33 cellular contexts compared by ENCODE assay signal in the genomic region with DNA sequence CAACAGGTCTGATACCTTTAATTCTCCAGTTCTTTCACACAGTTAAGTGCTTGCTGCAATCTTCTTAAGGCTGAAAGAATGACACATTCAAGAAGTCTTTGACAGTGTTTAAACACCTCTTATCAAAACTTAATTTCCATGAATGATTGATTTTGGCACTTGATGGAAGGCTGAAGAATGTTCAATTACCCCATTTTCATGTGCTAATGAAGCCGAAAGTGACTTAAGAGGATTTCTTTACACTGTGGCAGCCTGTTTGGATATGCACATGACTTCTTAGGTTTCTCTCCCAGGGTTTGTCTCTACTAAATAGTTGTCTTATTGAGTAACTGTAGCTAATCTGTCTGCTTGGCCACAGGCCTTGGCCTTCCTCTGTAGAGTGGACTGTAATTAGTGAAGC.
DNase-seq lines count a peak whose midpoint lies in the region; ATAC-seq and TF ChIP-seq lines count a peak whose summit lies in the region.
"Had no signal": no experiment of that assay in that cellular context is flagged by ENCODE, and none has a peak within 500 bp of the region (broad histone marks: within the 10 kb centered on the region; RNA-seq: fewer than 3 reads in every experiment).

No MANE protein-coding gene starts in this region.

- no peak overlapping the region for H4K5ac ChIP-seq in mesendoderm (ENCODE audit: low read length)
- no peak overlapping the region for H4K5ac ChIP-seq in H9 (ENCODE audit: insufficient read length, low read depth, low read length)

- 7% methylated on average over 1 of the region's 1 CpG; no CpG with 5 or more reads in 1 of the 2 experiments for WGBS in endodermal cell (ENCODE audit: insufficient coverage in 1 of 2, insufficient read length in 1 of 2), 2 experiments
- WGBS in mesendoderm (ENCODE audit: extremely low coverage, insufficient coverage, low lambda C conversion rate), result no CpG with 5 or more reads among the region's 1 CpG
- WGBS in H9 (ENCODE audit: extremely low coverage, insufficient read length, low lambda C conversion rate), result no CpG with 5 or more reads among the region's 1 CpG
- 79% methylated on average over 1 of the region's 1 CpG for WGBS in right lobe of liver (ENCODE audit: insufficient coverage, low coverage, low lambda C conversion rate, missing lambda C conversion rate)

- H3K4me3 Mint-ChIP-seq in endodermal cell, result peak overlapping the region; percentile 25
- H3K4me3 Mint-ChIP-seq in H9, result no peak overlapping the region; a peak in 1 of 5 replicates
- H3K4me3 Mint-ChIP-seq: activated B cell treated with CpG ODN at 0.5 μM for 24 hours; activated naive CD4-positive, alpha-beta T cell treated with anti-CD3 and anti-CD28 coated beads, Interleukin-2, amount 10 ng/mL, durations not matched to agents 7 days and 5 days; activated T-helper 1 cell treated with anti-CD3 and anti-CD28 coated beads, Interleukin-12 subunit alpha, Interleukin-12 subunit beta, Interleukin-2, Interleukin-4 antibody, amounts not matched to agents 30 ng/mL and 10 ng/mL and 1 ng/mL, durations not matched to agents 14 hours and 24 hours and 36 hours; neural progenitor cell had no signal

- H3K4me1 ChIP-seq in endodermal cell (ENCODE audit: control insufficient read depth, insufficient read depth, low read length) (peaks cover 19% of the 10 kb centered on the region), mesendoderm (ENCODE audit: control insufficient read depth, low read depth, low read length) (peaks cover 16% of the 10 kb centered on the region), H9 (ENCODE audit: insufficient read depth, low read length) (peaks cover 4% of the 10 kb centered on the region; the same call in 1 of the 2 replicates), right lobe of liver (no peaks in the 10 kb centered on the region)
- H3K4me1 ChIP-seq: A549, BE2C, heart left ventricle, left ventricle myocardium inferior, prostate gland, transverse colon had no signal

- H3K23ac ChIP-seq in mesendoderm (ENCODE audit: low read length) (no peak overlapping the region), H9 (ENCODE audit: insufficient read length, low read depth, low read length) (no peak overlapping the region)

- ATAC-seq in HG02852 (IDR thresholded peaks at IDR 0.05; ENCODE audit: unreplicated experiment) (no peak), right lobe of liver (no peak)
- ATAC-seq: A549, heart left ventricle had no signal

- H2BK5ac ChIP-seq in mesendoderm (ENCODE audit: low read length), result no peak overlapping the region
- H2BK5ac ChIP-seq in H9 (ENCODE audit: insufficient read length, low read length), result no peak overlapping the region

- H3K9me3 Mint-ChIP-seq in endodermal cell (peaks cover 2% of the 10 kb centered on the region), H9 (peaks cover 0 to 2% of the 10 kb centered on the region in 2 experiments; a peak in 2 of 5 replicates)
- H3K9me3 Mint-ChIP-seq: activated B cell treated with CpG ODN at 0.5 μM for 24 hours; activated naive CD4-positive, alpha-beta T cell treated with anti-CD3 and anti-CD28 coated beads, Interleukin-2, amount 10 ng/mL, durations not matched to agents 7 days and 5 days; activated T-helper 1 cell treated with anti-CD3 and anti-CD28 coated beads, Interleukin-12 subunit alpha, Interleukin-12 subunit beta, Interleukin-2, Interleukin-4 antibody, amounts not matched to agents 30 ng/mL and 10 ng/mL and 1 ng/mL, durations not matched to agents 14 hours and 24 hours and 36 hours; neural progenitor cell had no signal

- H2BK120ac ChIP-seq in mesendoderm (ENCODE audit: low read depth, low read length), result no peak overlapping the region
- H2BK120ac ChIP-seq in H9 (ENCODE audit: low read depth, low read length, poor library complexity, severe bottlenecking), result no peak overlapping the region

- H3K79me1 ChIP-seq in mesendoderm (ENCODE audit: low read length), result no peaks in the 10 kb centered on the region
- no peaks in the 10 kb centered on the region for H3K79me1 ChIP-seq in H9 (ENCODE audit: insufficient read depth, low read depth, low read length, poor library complexity, severe bottlenecking)

- H3K27ac ChIP-seq in endodermal cell (ENCODE audit: low read depth, low read length) (no peak overlapping the region), mesendoderm (ENCODE audit: low read depth, low read length) (no peak overlapping the region), H9 (ENCODE audit: insufficient read length, low read depth, low read length) (no peak overlapping the region), right lobe of liver (no peak overlapping the region)
- H3K27ac ChIP-seq: A549, heart left ventricle, HL-60, left ventricle myocardium inferior, neural progenitor cell, prostate gland, skin epidermis had no signal

- H3K9ac ChIP-seq in endodermal cell (ENCODE audit: extremely low read depth, low read length, poor library complexity, severe bottlenecking), result no peak overlapping the region
- H3K9ac ChIP-seq in mesendoderm (ENCODE audit: low read length), result no peak overlapping the region
- H3K9ac ChIP-seq in H9 (ENCODE audit: extremely low read depth, insufficient read length, low read length), result no peak overlapping the region
- H3K9ac ChIP-seq: neural progenitor cell had no signal

- H3K79me2 ChIP-seq in mesendoderm (ENCODE audit: control insufficient read depth, insufficient read depth, low read length) (no peaks in the 10 kb centered on the region), H9 (ENCODE audit: insufficient read depth, low read length) (no peaks in the 10 kb centered on the region)

- TF ChIP-seq POLR2A in right lobe of liver (IDR thresholded peaks at IDR 0.05), result no peak

- no peak overlapping the region for H3K14ac ChIP-seq in H9 (ENCODE audit: insufficient read depth, low read length)

- H3K4me3 ChIP-seq in AG10803 (ENCODE audit: low read length), result no peak overlapping the region
- peak overlapping the region; percentile 9 for H3K4me3 ChIP-seq in endodermal cell (ENCODE audit: low read length)
- H3K4me3 ChIP-seq in mesendoderm (ENCODE audit: low read length), result no peak overlapping the region
- H3K4me3 ChIP-seq in right lobe of liver, result no peak overlapping the region
- H3K4me3 ChIP-seq: A549, heart left ventricle, left ventricle myocardium inferior, neural progenitor cell, prostate gland, skin epidermis, transverse colon had no signal

- no peak overlapping the region for H3K4me2 ChIP-seq in mesendoderm (ENCODE audit: low read length)
- no peak overlapping the region for H3K4me2 ChIP-seq in H9 (ENCODE audit: insufficient read depth, insufficient read length, low read length)
- H3K4me2 ChIP-seq: A549, neural progenitor cell had no signal

- no peak for TF ChIP-seq CTCF in AG10803 (conservative IDR thresholded peaks at IDR 0.05; ENCODE audit: low read length)
- no peak for TF ChIP-seq CTCF in endodermal cell (conservative IDR thresholded peaks at IDR 0.05)
- TF ChIP-seq CTCF in H9 (conservative IDR thresholded peaks at IDR 0.05), result no peak
- no peak for TF ChIP-seq CTCF in right lobe of liver (IDR thresholded peaks at IDR 0.05)

- H3K4ac ChIP-seq in mesendoderm (ENCODE audit: low read depth, low read length), result no peak overlapping the region
- no peak overlapping the region for H3K4ac ChIP-seq in H9 (ENCODE audit: low read depth, low read length)

- intact Hi-C loops in right lobe of liver (cut with DNase I), result no loop called here

- H3K27ac Mint-ChIP-seq in endodermal cell (peak overlapping the region; percentile 78), H9 (peak overlapping the region in 1 of 3 experiments; percentile 88; a peak in 2 of 7 replicates)
- H3K27ac Mint-ChIP-seq: activated B cell treated with CpG ODN at 0.5 μM for 24 hours; activated naive CD4-positive, alpha-beta T cell treated with anti-CD3 and anti-CD28 coated beads, Interleukin-2, amount 10 ng/mL, durations not matched to agents 7 days and 5 days; activated T-helper 1 cell treated with anti-CD3 and anti-CD28 coated beads, Interleukin-12 subunit alpha, Interleukin-12 subunit beta, Interleukin-2, Interleukin-4 antibody, amounts not matched to agents 30 ng/mL and 10 ng/mL and 1 ng/mL, durations not matched to agents 14 hours and 24 hours and 36 hours; neural progenitor cell had no signal

- H3K4me1 Mint-ChIP-seq in endodermal cell (peaks cover 73% of the 10 kb centered on the region), H9 (peaks cover 66 to 68% of the 10 kb centered on the region in 2 experiments)
- H3K4me1 Mint-ChIP-seq: activated B cell treated with CpG ODN at 0.5 μM for 24 hours; activated naive CD4-positive, alpha-beta T cell treated with anti-CD3 and anti-CD28 coated beads, Interleukin-2, amount 10 ng/mL, durations not matched to agents 7 days and 5 days had no signal

- H2AFZ ChIP-seq in H9 (ENCODE audit: low read length), result no peak overlapping the region
- H2AFZ ChIP-seq: neural progenitor cell had no signal

- H2AK5ac ChIP-seq in mesendoderm (ENCODE audit: low read length) (no peak overlapping the region), H9 (ENCODE audit: insufficient read length, low read length) (no peak overlapping the region)

- no peak overlapping the region for H3T11ph ChIP-seq in H9 (ENCODE audit: low read length)

- H3K27me3 Mint-ChIP-seq in endodermal cell (ENCODE audit: insufficient read depth), result peaks cover 13% of the 10 kb centered on the region
- H3K27me3 Mint-ChIP-seq in H9 (ENCODE audit: low read depth), result peaks cover 3% of the 10 kb centered on the region

- H3K18ac ChIP-seq in mesendoderm (ENCODE audit: low read length), result no peak overlapping the region
- no peak overlapping the region for H3K18ac ChIP-seq in H9 (ENCODE audit: insufficient read length, low read depth, low read length)

- no peaks in the 10 kb centered on the region for H3K23me2 ChIP-seq in H9 (ENCODE audit: insufficient read length, low read depth, low read length, poor library complexity, severe bottlenecking)

- no peak overlapping the region for H2BK15ac ChIP-seq in mesendoderm (replicated peaks; ENCODE audit: low read depth)
- no peak overlapping the region for H2BK15ac ChIP-seq in H9 (ENCODE audit: low read depth, low read length)

- H3K9me3 ChIP-seq in endodermal cell (ENCODE audit: control insufficient read depth, low read length) (no peaks in the 10 kb centered on the region), H9 (ENCODE audit: control insufficient read depth, low read depth, low read length) (no peaks in the 10 kb centered on the region), right lobe of liver (no peaks in the 10 kb centered on the region)
- H3K9me3 ChIP-seq: A549, BE2C, heart left ventricle, left ventricle myocardium inferior, prostate gland, transverse colon had no signal

- no peak overlapping the region for H2BK20ac ChIP-seq in H9 (ENCODE audit: low read depth, low read length, poor library complexity, severe bottlenecking)

- no peak overlapping the region for H4K8ac ChIP-seq in mesendoderm (ENCODE audit: low read depth, low read length)
- H4K8ac ChIP-seq in H9 (replicated peaks; ENCODE audit: insufficient read length, low read depth, low read length), result no peak overlapping the region

- H3K36me3 Mint-ChIP-seq in endodermal cell (ENCODE audit: low read depth) (peaks cover 12% of the 10 kb centered on the region), H9 (ENCODE audit: insufficient read depth in 1 of 3, low read depth in 3 of 3) (no peaks in the 10 kb centered on the region)
- H3K36me3 Mint-ChIP-seq: activated naive CD4-positive, alpha-beta T cell treated with anti-CD3 and anti-CD28 coated beads, Interleukin-2, amount 10 ng/mL, durations not matched to agents 7 days and 5 days; neural progenitor cell had no signal

- H3K36me3 ChIP-seq in endodermal cell (ENCODE audit: control insufficient read depth, insufficient read depth, low read length) (peaks cover 22% of the 10 kb centered on the region), mesendoderm (ENCODE audit: control insufficient read depth, insufficient read depth, low read length) (no peaks in the 10 kb centered on the region), right lobe of liver (no peaks in the 10 kb centered on the region)
- H3K36me3 ChIP-seq: BE2C, heart left ventricle, left ventricle myocardium inferior, neural progenitor cell, prostate gland, transverse colon had no signal

- no peak overlapping the region for H3K56ac ChIP-seq in mesendoderm (ENCODE audit: low read length)
- H3K56ac ChIP-seq in H9 (ENCODE audit: insufficient read length, low read depth, low read length), result no peak overlapping the region

- no peaks in the 10 kb centered on the region for H4K20me1 ChIP-seq in H9 (ENCODE audit: control insufficient read depth, insufficient read depth, insufficient read length)

- no peaks in the 10 kb centered on the region for H3K27me3 ChIP-seq in endodermal cell (ENCODE audit: control insufficient read depth, insufficient read depth, low read length, poor library complexity, severe bottlenecking)
- no peaks in the 10 kb centered on the region for H3K27me3 ChIP-seq in mesendoderm (ENCODE audit: insufficient read depth, low read length, poor library complexity)
- peaks cover 2% of the 10 kb centered on the region; the same call in 1 of the 2 replicates for H3K27me3 ChIP-seq in H9 (ENCODE audit: insufficient read depth, low read length)
- H3K27me3 ChIP-seq in right lobe of liver, result peaks cover 0 to 3% of the 10 kb centered on the region in 2 donors
- H3K27me3 ChIP-seq: neural progenitor cell had no signal

- DNase-seq in AG10803 (ENCODE audit: low read depth), result peak; percentile 54
- peak; percentile 3 for DNase-seq in MV-4-11 (lab: John Stamatoyannopoulos, UW)
- DNase-seq in endodermal cell, result no peak
- DNase-seq in mesendoderm, result peak; percentile 76
- no peak for DNase-seq in H9
- DNase-seq in globus pallidus (ENCODE audit: low spot score), result no peak
- DNase-seq in right lobe of liver, result no peak
- DNase-seq: activated B cell treated with CpG ODN at 0.5 μM for 24 hours; activated CD4-positive, alpha-beta T cell treated with anti-CD3 and anti-CD28 coated beads, Interleukin-2, amount 50 U/mL, for 4 hours; activated naive CD4-positive, alpha-beta T cell treated with anti-CD3 and anti-CD28 coated beads, Interleukin-2, amount 10 ng/mL, durations not matched to agents 7 days and 5 days; amygdala; BE2C; cortex of kidney; DMS53; GF-D8; GOT3; heart left ventricle; left ventricle myocardium inferior; NCI-H1092; NCI-H187 treated with DMSO at 0.1 percent for 48 hours; NCI-H2227 treated with DMSO at 0.1 percent for 48 hours; NCI-H774; SHP77; SW 1271; T1000; transverse colon had no signal

- no peak overlapping the region for H4K91ac ChIP-seq in H9 (ENCODE audit: insufficient read length, low read depth, low read length)

- no peak overlapping the region for H2BK12ac ChIP-seq in H9 (ENCODE audit: insufficient read length, low read depth, low read length)

Comparison
In these comparisons a context has a peak if more than half of its experiments do, and no peak if none do; other contexts are left out.
1. DNase-seq: peak in AG10803 (single experiment), MV-4-11 (single experiment) and mesendoderm (single experiment); none in endodermal cell (single experiment), H9 (single experiment), globus pallidus (single experiment) and right lobe of liver (0 of 3).